In the genomic region with DNA sequence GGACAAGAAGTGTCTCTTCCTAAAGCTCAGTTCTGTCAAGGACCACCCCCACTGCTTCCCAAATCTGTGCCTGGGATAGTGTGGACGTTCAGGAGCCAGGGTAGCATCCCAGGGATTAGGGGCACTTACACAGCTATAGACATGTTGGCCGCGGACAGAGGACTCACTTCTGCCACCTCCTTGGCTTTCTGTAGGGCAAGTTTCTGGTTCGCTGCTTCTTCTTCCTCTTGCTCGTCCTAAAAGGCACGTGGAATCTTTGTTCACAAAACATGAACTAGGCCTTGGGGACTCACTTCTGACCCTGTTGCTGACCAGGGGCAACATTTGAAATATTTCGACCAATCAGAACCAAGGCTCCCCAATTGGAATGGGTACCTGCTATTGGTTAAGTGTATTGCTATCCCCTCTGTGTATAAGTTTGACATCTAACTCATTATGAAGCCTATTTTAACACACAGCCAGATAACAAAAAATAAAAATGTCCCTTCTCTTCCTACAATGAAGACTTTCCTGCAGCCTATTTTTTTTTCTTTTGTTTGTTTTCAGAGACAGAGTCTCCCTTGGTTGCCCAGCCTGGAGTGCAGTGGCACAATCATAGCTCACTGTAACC, we compare ENCODE assay signal across 23 cellular contexts.
"Had no signal": no experiment of that assay in that cellular context is flagged by ENCODE, and none has a peak within 500 bp of the region (broad histone marks: within the 10 kb centered on the region; RNA-seq: fewer than 3 reads in every experiment).

No MANE protein-coding gene starts in this region.

- ATAC-seq: mucosa of descending colon; naive thymus-derived CD4-positive, alpha-beta T cell; natural killer cell treated with Interleukin-12 subunit alpha and Interleukin-12 subunit beta and Interleukin-15 and Interleukin-18, amount 100 ng/mL, for 72 hours; right lobe of liver; stimulated activated naive B cell treated with anti-CD40 and anti-IgM and Interleukin-4, amounts not matched to agents 10 μg/mL and 1 μg/mL and 100 μg/mL, for 72 hours; stimulated activated naive CD8-positive, alpha-beta T cell treated with anti-CD3 and anti-CD28 coated beads, Interleukin-15, Interleukin-2, amounts not matched to agents 100 U/mL and 50 U/mL, for 24 hours; upper lobe of right lung had no signal

- H3K27me3 ChIP-seq: right lobe of liver, testis, thyroid gland had no signal

- H3K36me3 Mint-ChIP-seq: immature natural killer cell; memory B cell; naive thymus-derived CD4-positive, alpha-beta T cell; natural killer cell treated with Interleukin-12 subunit alpha and Interleukin-12 subunit beta and Interleukin-15 and Interleukin-18, amount 100 ng/mL, for 72 hours; stimulated activated naive B cell treated with anti-CD40 and anti-IgM and Interleukin-4, amounts not matched to agents 10 μg/mL and 1 μg/mL and 100 μg/mL, for 72 hours had no signal

- H3K4me2 ChIP-seq: smooth muscle cell had no signal

- H3K36me3 ChIP-seq: left ventricle myocardium inferior, pancreas, right atrium auricular region, right lobe of liver, stomach, thyroid gland, transverse colon, upper lobe of right lung had no signal

- H3K27ac ChIP-seq: left ventricle myocardium inferior, pancreas, right atrium auricular region, right lobe of liver, stomach, testis, thyroid gland, transverse colon, upper lobe of right lung had no signal

- H3K9me3 Mint-ChIP-seq: memory B cell; natural killer cell treated with Interleukin-12 subunit alpha and Interleukin-12 subunit beta and Interleukin-15 and Interleukin-18, amount 100 ng/mL, for 72 hours; stimulated activated naive B cell treated with anti-CD40 and anti-IgM and Interleukin-4, amounts not matched to agents 10 μg/mL and 1 μg/mL and 100 μg/mL, for 72 hours had no signal

- DNase-seq: hippocampal formation; immature natural killer cell; islet precursor cell; left ventricle myocardium inferior; midbrain; mucosa of descending colon; naive thymus-derived CD4-positive, alpha-beta T cell; pancreas; right lobe of liver; stimulated activated CD4-positive, alpha-beta T cell treated with anti-CD3 and anti-CD28 coated beads, Interleukin-1b, Interleukin-23, amount 100 ng/mL, for 48 hours; stimulated activated CD4-positive, alpha-beta T cell treated with anti-CD3 and anti-CD28 coated beads, Interleukin-2, amount 100 ng/mL, for 48 hours; stimulated activated naive B cell treated with anti-CD40 and anti-IgM and Interleukin-4, amounts not matched to agents 10 μg/mL and 1 μg/mL and 100 μg/mL, for 72 hours; stimulated activated naive CD8-positive, alpha-beta T cell treated with anti-CD3 and anti-CD28 coated beads, Interleukin-15, Interleukin-2, amounts not matched to agents 100 U/mL and 50 U/mL, for 24 hours; stomach; testis; thyroid gland; transverse colon; upper lobe of right lung had no signal

- H3K4me1 Mint-ChIP-seq: stimulated activated naive B cell treated with anti-CD40 and anti-IgM and Interleukin-4, amounts not matched to agents 10 μg/mL and 1 μg/mL and 100 μg/mL, for 72 hours had no signal

- H3K4me1 ChIP-seq: left ventricle myocardium inferior, pancreas, right lobe of liver, testis, transverse colon, upper lobe of right lung had no signal

- H3K4me3 ChIP-seq: left ventricle myocardium inferior, lung, mucosa of descending colon, pancreas, right atrium auricular region, right lobe of liver, smooth muscle cell, stomach, testis, thyroid gland, transverse colon, upper lobe of right lung had no signal

- H3K27ac Mint-ChIP-seq: immature natural killer cell; memory B cell; naive thymus-derived CD4-positive, alpha-beta T cell; natural killer cell treated with Interleukin-12 subunit alpha and Interleukin-12 subunit beta and Interleukin-15 and Interleukin-18, amount 100 ng/mL, for 72 hours; stimulated activated naive B cell treated with anti-CD40 and anti-IgM and Interleukin-4, amounts not matched to agents 10 μg/mL and 1 μg/mL and 100 μg/mL, for 72 hours had no signal

- H3K4me3 Mint-ChIP-seq: immature natural killer cell; memory B cell; natural killer cell treated with Interleukin-12 subunit alpha and Interleukin-12 subunit beta and Interleukin-15 and Interleukin-18, amount 100 ng/mL, for 72 hours; stimulated activated naive B cell treated with anti-CD40 and anti-IgM and Interleukin-4, amounts not matched to agents 10 μg/mL and 1 μg/mL and 100 μg/mL, for 72 hours had no signal

- H3K9me3 ChIP-seq: left ventricle myocardium inferior, mucosa of descending colon, pancreas, right atrium auricular region, right lobe of liver, stomach, testis, thyroid gland, transverse colon, upper lobe of right lung had no signal
